ENCODE assay signal across 8 cellular contexts in genomic region chr6:52157301-52157930, GRCh38. TPM values are rescaled to one million over a fixed set of nuclear protein-coding genes. Genes with fewer than 3 reads are reported as not detected.
DNase-seq lines count a peak whose midpoint lies in the region; ATAC-seq, FAIRE-seq and TF ChIP-seq lines count a peak whose summit lies in the region.

No MANE protein-coding gene starts in this region.

- TF ChIP-seq RAD21 in GM12878 (IDR thresholded peaks at IDR 0.05; ENCODE audit: insufficient read depth, low read depth, low read length): no peak

- H4K20me1 ChIP-seq in GM12878 (ENCODE audit: control insufficient read depth, insufficient read depth) (no peaks in the 10 kb centered on the region), osteoblast (ENCODE audit: insufficient read depth, low read length) (no peaks in the 10 kb centered on the region)

- TF ChIP-seq POLR2A in GM12878 (IDR thresholded peaks at IDR 0.05; ENCODE audit: low read depth, low read length): no peak

- no peak overlapping the region for H3K4me3 ChIP-seq in GM12878
- no peak overlapping the region for H3K4me3 ChIP-seq in right cardiac atrium (ENCODE audit: low read length)
- H3K4me3 ChIP-seq in lower lobe of right lung: no peak overlapping the region
- no peak overlapping the region for H3K4me3 ChIP-seq in osteoblast (ENCODE audit: insufficient read depth, low read length)

- CTCF ChIA-PET in GM12878 (lab: Yijun Ruan, JAX): interaction anchor here (0.8 to 1.7 kb wide), 7 partner anchors 50 to 495 kb away, joined by 3 to 7 read pairs (median 4); no protein-coding TSS in a partner anchor

- H2AFZ ChIP-seq in GM12878 (ENCODE audit: control insufficient read depth, low read depth, low read length) (no peak overlapping the region), osteoblast (ENCODE audit: low read length) (no peak overlapping the region)

- SMC1A ChIA-PET in GM12878 (lab: Charles Lee; ENCODE audit: uncharacterized antibody, unreplicated experiment): interaction anchor here (0.9 to 1.4 kb wide), 7 partner anchors 12 to 105 kb away, joined by 3 to 7 read pairs (median 4); no protein-coding TSS in a partner anchor

- 0 out of 4 replicates have a peak, but pooled peaks of 1 of the 2 experiments have one; percentile 23 for TF ChIP-seq EP300 in GM12878 (IDR thresholded peaks at IDR 0.05; ENCODE audit: borderline replicate concordance in 1 of 2, control insufficient read depth in 1 of 2, low read depth in 2 of 2, low read length in 2 of 2)

- H3K79me2 ChIP-seq in GM12878 (ENCODE audit: control insufficient read depth, insufficient read depth, low read length) (no peaks in the 10 kb centered on the region), osteoblast (ENCODE audit: insufficient read depth, low read length) (no peaks in the 10 kb centered on the region)

- DNase-seq in ACHN (peak; percentile 27), GM12878 (ENCODE audit: low read depth, low spot score) (peak; percentile 48), right cardiac atrium (no peak), lower lobe of right lung (no peak), osteoblast (ENCODE audit: insufficient read length, low spot score, missing footprints) (no peak), D341Med (ENCODE audit: low spot score) (no peak)

- in situ Hi-C loops in ACHN (cut with HindIII; ENCODE audit: low pct_ligation_motif_present, low pct_unique_long_range_greater_than_20kb, low sequenced_read_pairs): no loop called here
- in situ Hi-C loops in GM12878 (cut with MboI): no loop called here

- WGBS in GM12878 (ENCODE audit: insufficient coverage, insufficient replicate concordance, low lambda C conversion rate, missing lambda C conversion rate): 13% methylated on average over 7 of the region's 7 CpGs
- WGBS in right cardiac atrium: 58% methylated on average over 7 of the region's 7 CpGs

- RAD21 ChIA-PET in GM12878 (lab: Charles Lee; ENCODE audit: unreplicated experiment): interaction anchor here (1.0 kb wide), 1 partner anchor 46 kb away, joined by 3 read pairs; no protein-coding TSS in a partner anchor

- no peaks in the 10 kb centered on the region for H3K36me3 ChIP-seq in GM12878 (ENCODE audit: control insufficient read depth in 2 of 2, insufficient read depth in 2 of 2, low read length in 1 of 2)
- H3K36me3 ChIP-seq in lower lobe of right lung: no peaks in the 10 kb centered on the region
- no peaks in the 10 kb centered on the region for H3K36me3 ChIP-seq in osteoblast (ENCODE audit: insufficient read depth, low read length)

- no peak overlapping the region for H3K9ac ChIP-seq in GM12878 (ENCODE audit: control insufficient read depth, insufficient read depth, low read length)

- peaks cover 29% of the 10 kb centered on the region for H3K4me1 ChIP-seq in GM12878 (ENCODE audit: control insufficient read depth, insufficient read depth, low read length)
- H3K4me1 ChIP-seq in right cardiac atrium (ENCODE audit: control insufficient read depth, insufficient read depth, low read length): no peaks in the 10 kb centered on the region
- H3K4me1 ChIP-seq in lower lobe of right lung: no peaks in the 10 kb centered on the region
- H3K4me1 ChIP-seq in osteoblast (ENCODE audit: insufficient read depth, low read length): no peaks in the 10 kb centered on the region

- H3K27me3 ChIP-seq in GM12878 (replicated peaks in 1 of 2; ENCODE audit: control insufficient read depth in 2 of 2, insufficient read depth in 2 of 2, low read length in 1 of 2): no peaks in the 10 kb centered on the region
- H3K27me3 ChIP-seq in right cardiac atrium (ENCODE audit: control insufficient read depth, insufficient read depth): no peaks in the 10 kb centered on the region
- H3K27me3 ChIP-seq in lower lobe of right lung (ENCODE audit: low read depth): no peaks in the 10 kb centered on the region
- H3K27me3 ChIP-seq in osteoblast (ENCODE audit: insufficient read depth, low read length): no peaks in the 10 kb centered on the region

- H3K27ac ChIP-seq in GM12878 (ENCODE audit: control insufficient read depth, insufficient read depth) (no peak overlapping the region), right cardiac atrium (ENCODE audit: low read length) (no peak overlapping the region), lower lobe of right lung (no peak overlapping the region), osteoblast (ENCODE audit: low read depth, low read length) (no peak overlapping the region)

- intact Hi-C loops in GM12878 (cut with micrococcal nuclease; ENCODE audit: unreplicated experiment) (loop anchor here (5.0 kb wide), 1 partner anchor 95 kb away; no protein-coding TSS in a partner anchor), right cardiac atrium (cut with DNase I) (no loop called here), lower lobe of right lung (cut with DNase I) (no loop called here)

- BruUV-seq in GM12878 (replicated peaks; lab: Mats Ljungman, UMichigan): no TSS peak

- H3K4me2 ChIP-seq in GM12878 (ENCODE audit: control insufficient read depth, insufficient read depth) (no peak overlapping the region), osteoblast (ENCODE audit: insufficient read depth, low read length) (no peak overlapping the region)

- peak; percentile 44 for FAIRE-seq in GM12878 (lab: Jason Lieb, UNC)

- POLR2A ChIA-PET in GM12878 (lab: Charles Lee): interaction anchor here (0.6 kb wide), 1 partner anchor 1138 kb away, joined by 3 read pairs; no protein-coding TSS in a partner anchor

- H3K9me3 ChIP-seq in GM12878 (replicated peaks; ENCODE audit: control insufficient read depth, insufficient read depth, low read length) (peaks cover 12% of the 10 kb centered on the region; the same call in 2 of the 3 replicates), right cardiac atrium (ENCODE audit: control insufficient read depth, low read length) (no peaks in the 10 kb centered on the region), lower lobe of right lung (no peaks in the 10 kb centered on the region), osteoblast (ENCODE audit: low read depth, low read length) (no peaks in the 10 kb centered on the region)

- no peak for TF ChIP-seq CTCF in GM12878 (IDR thresholded peaks at IDR 0.05 in 2 of 3, conservative IDR thresholded peaks at IDR 0.05 in 1 of 3; ENCODE audit: control insufficient read depth in 2 of 3, extremely low read depth in 1 of 3, insufficient read depth in 1 of 3, low read depth in 3 of 3, low read length in 3 of 3)
- no peak for TF ChIP-seq CTCF in lower lobe of right lung (IDR thresholded peaks at IDR 0.05)
- TF ChIP-seq CTCF in osteoblast (IDR thresholded peaks at IDR 0.05; ENCODE audit: extremely low read depth, low read depth, low read length): no peak

- ATAC-seq in GM19395 (IDR thresholded peaks at IDR 0.05; ENCODE audit: unreplicated experiment) (peak; percentile 64), HG03159 (IDR thresholded peaks at IDR 0.05; ENCODE audit: unreplicated experiment) (peak; percentile 69), GM12878 (peak; percentile 75), right cardiac atrium (no peak), lower lobe of right lung (no peak)

TF ChIP-seq in GM12878, 131 proteins besides CTCF, POLR2A, EP300 and RAD21 (continues in another document):
- TF ChIP-seq ATF2 (IDR thresholded peaks at IDR 0.05; ENCODE audit: low read length): peak; percentile 91
- 0 out of 2 replicates have a peak, but pooled peaks have one; percentile 46 for TF ChIP-seq CREM (IDR thresholded peaks at IDR 0.05; ENCODE audit: low read depth)
- 0 out of 2 replicates have a peak, but pooled peaks have one; percentile 43 for TF ChIP-seq TCF3 (IDR thresholded peaks at IDR 0.05; ENCODE audit: borderline replicate concordance, insufficient read depth, low read depth, low read length)
- peak; percentile 86 for TF ChIP-seq IRF4 (IDR thresholded peaks at IDR 0.05; ENCODE audit: low read depth, low read length)
- TF ChIP-seq NR2F1 (conservative IDR thresholded peaks at IDR 0.05): peak; percentile 27; the same call in 1 of the 2 replicates
- peak; percentile 72 for TF ChIP-seq ATF7 (IDR thresholded peaks at IDR 0.05; ENCODE audit: low read depth)

RNA-seq across cellular contexts. Expression of gene IL17A, which starts 28.8 kb away (rescaled TPM):
- total RNA-seq in GM12878 (2013; cell fraction: nucleolus; rRNA removed): not detected in 2 replicates
- total RNA-seq in GM12878 (2014; rRNA removed) (not detected in 2 replicates), GM12878 (2014; rRNA removed; fragmentation: Illumina TruSeq; extraction: Trizol) (not detected in 2 replicates), GM12878 (2021) (not detected in 2 replicates), right cardiac atrium (not detected), lower lobe of right lung (not detected), osteoblast (not detected in 2 replicates)
- not detected for polyA plus RNA-seq in GM12878 (2011; ENCODE audit: low read depth)
- polyA plus RNA-seq in GM12878 (2011; rRNA removed) (not detected in 2 replicates), GM12878 (2014; fragmentation: Illumina TruSeq; extraction: Trizol) (not detected in 2 replicates), GM12878 (2014; fragmentation: Nextera tagmentation; extraction: Ambion mirVana) (not detected), GM12878 (2014; rRNA removed) (not detected in 2 replicates), GM12878 (2016; fragmentation: Nextera tagmentation; extraction: Ambion mirVana) (not detected), right cardiac atrium (not detected)
- not detected in 2 replicates for polyA plus RNA-seq in GM12878 (2011; cell fraction: cytosol; rRNA removed)
- polyA plus RNA-seq in GM12878 (2011; cell fraction: nucleus; rRNA removed): not detected in 2 replicates
- polyA plus RNA-seq in GM12878 (2012): not detected in 2 replicates
- not detected in 2 replicates for polyA minus RNA-seq in GM12878 (2011; rRNA and poly(A)+ RNA removed)
- polyA minus RNA-seq in GM12878 (2011; cell fraction: cytosol; rRNA and poly(A)+ RNA removed): not detected in 2 replicates
- not detected in 2 replicates for polyA minus RNA-seq in GM12878 (2011; cell fraction: nucleus; rRNA and poly(A)+ RNA removed)

Comparison
In these comparisons a context has a peak if more than half of its experiments do, and no peak if none do; other contexts are left out.
1. DNase-seq: peak in ACHN (single experiment) and GM12878 (single experiment); none in right cardiac atrium (0 of 3), lower lobe of right lung (single experiment), osteoblast (single experiment) and D341Med (single experiment).
2. ATAC-seq: peak in GM19395 (single experiment), HG03159 (single experiment) and GM12878 (single experiment); none in right cardiac atrium (0 of 2) and lower lobe of right lung (0 of 2).